Comparison of ENCODE assay signal across 27 cellular contexts in genomic region chr12:57541717-57542116, GRCh38.
"Had no signal": no experiment of that assay in that cellular context is flagged by ENCODE, and none has a peak within 500 bp of the region (broad histone marks: within the 10 kb centered on the region; RNA-seq: fewer than 3 reads in every experiment).

No MANE protein-coding gene starts in this region.

- H3K27ac Mint-ChIP-seq: nephron progenitor cell; neural progenitor cell; stimulated activated memory B cell treated with anti-CD40 and anti-IgM and Interleukin-4, amounts not matched to agents 10 μg/mL and 1 μg/mL and 100 μg/mL, for 72 hours; stimulated activated naive CD8-positive, alpha-beta T cell treated with anti-CD3 and anti-CD28 coated beads, Interleukin-15, amount 100 ng/mL, for 72 hours had no signal

- H3K36me3 ChIP-seq: neural progenitor cell, ovary had no signal

- DNase-seq: heart left ventricle; kidney; left ventricle myocardium inferior; mesendoderm; naive thymus-derived CD8-positive, alpha-beta T cell; nephron progenitor cell; occipital lobe; ovary; right lobe of liver; stimulated activated CD4-positive, alpha-beta T cell treated with anti-CD3 and anti-CD28 coated beads, Interleukin-1b, Interleukin-23, amount 100 ng/mL, for 48 hours; stimulated activated CD4-positive, alpha-beta T cell treated with anti-CD3 and anti-CD28 coated beads, Interleukin-2, amount 100 ng/mL, for 48 hours; stimulated activated CD4-positive, alpha-beta T cell treated with anti-CD3 and anti-CD28 coated beads, Interleukin-4, amount 100 ng/mL, for 4 hours; stimulated activated CD8-positive, alpha-beta memory T cell treated with anti-CD3 and anti-CD28 coated beads, Interleukin-4, amount 100 ng/mL, for 48 hours; stimulated activated naive CD4-positive, alpha-beta T cell treated with Interleukin-2 at 50 U/mL for 16 hours; stimulated activated naive CD8-positive, alpha-beta T cell treated with anti-CD3 and anti-CD28 coated beads, Interleukin-15, amount 100 ng/mL, for 72 hours; substantia nigra; upper lobe of left lung had no signal

- H3K27ac ChIP-seq: heart left ventricle, hepatocyte, left ventricle myocardium inferior, neural progenitor cell, neutrophil, ovary, right atrium auricular region, right lobe of liver, tibial nerve, upper lobe of left lung had no signal

- H3K9me3 Mint-ChIP-seq: mesothelial cell of epicardium; naive thymus-derived CD8-positive, alpha-beta T cell; nephron progenitor cell; neural progenitor cell; stimulated activated memory B cell treated with anti-CD40 and anti-IgM and Interleukin-4, amounts not matched to agents 10 μg/mL and 1 μg/mL and 100 μg/mL, for 72 hours; stimulated activated naive CD8-positive, alpha-beta T cell treated with anti-CD3 and anti-CD28 coated beads, Interleukin-15, amount 100 ng/mL, for 72 hours had no signal

- H3K27me3 ChIP-seq: heart left ventricle, hepatocyte, neural progenitor cell, neutrophil, ovary, right atrium auricular region, right lobe of liver, tibial nerve, upper lobe of left lung had no signal

- H3K9me3 ChIP-seq: heart left ventricle, left ventricle myocardium inferior, neutrophil, ovary, right atrium auricular region, right lobe of liver, tibial nerve, upper lobe of left lung had no signal

- H3K9ac ChIP-seq: neural progenitor cell had no signal

- ATAC-seq: heart left ventricle; naive thymus-derived CD8-positive, alpha-beta T cell; right lobe of liver; stimulated activated memory B cell treated with anti-CD40 and anti-IgM and Interleukin-4, amounts not matched to agents 10 μg/mL and 1 μg/mL and 100 μg/mL, for 72 hours; stimulated activated naive CD8-positive, alpha-beta T cell treated with anti-CD3 and anti-CD28 coated beads, Interleukin-15, amount 100 ng/mL, for 72 hours had no signal

- H3K4me3 Mint-ChIP-seq: mesothelial cell of epicardium; naive thymus-derived CD8-positive, alpha-beta T cell; nephron progenitor cell; neural progenitor cell; stimulated activated memory B cell treated with anti-CD40 and anti-IgM and Interleukin-4, amounts not matched to agents 10 μg/mL and 1 μg/mL and 100 μg/mL, for 72 hours; stimulated activated naive CD8-positive, alpha-beta T cell treated with anti-CD3 and anti-CD28 coated beads, Interleukin-15, amount 100 ng/mL, for 72 hours had no signal

- H3K27me3 Mint-ChIP-seq: naive thymus-derived CD8-positive, alpha-beta T cell; progenitor cell of endocrine pancreas; stimulated activated memory B cell treated with anti-CD40 and anti-IgM and Interleukin-4, amounts not matched to agents 10 μg/mL and 1 μg/mL and 100 μg/mL, for 72 hours; stimulated activated naive CD8-positive, alpha-beta T cell treated with anti-CD3 and anti-CD28 coated beads, Interleukin-15, amount 100 ng/mL, for 72 hours had no signal

- H3K4me3 ChIP-seq: heart left ventricle, hepatocyte, left ventricle myocardium inferior, lung, neural progenitor cell, ovary, right atrium auricular region, right lobe of liver, smooth muscle cell, tibial nerve, upper lobe of left lung had no signal
